ENCODE assay signal across 13 cellular contexts in genomic region chr16:50203681-50204080, GRCh38. TPM values are rescaled to one million over a fixed set of nuclear protein-coding genes. Genes with fewer than 3 reads are reported as not detected.
DNase-seq lines count a peak whose midpoint lies in the region; ATAC-seq, FAIRE-seq and TF ChIP-seq lines count a peak whose summit lies in the region.
"Had no signal": no experiment of that assay in that cellular context is flagged by ENCODE, and none has a peak within 500 bp of the region (broad histone marks: within the 10 kb centered on the region; RNA-seq: fewer than 3 reads in every experiment).

No MANE protein-coding gene starts in this region.

- WGBS in HUES64: 77% methylated on average over 6 of the region's 6 CpGs
- WGBS in pancreas, 2 donors: 67 to 68% methylated on average over 6 of the region's 6 CpGs

- H3K4me1 ChIP-seq in A673 (ENCODE audit: insufficient read depth, low read length, poor library complexity, severe bottlenecking) (peaks cover 49% of the 10 kb centered on the region), HUES64 (ENCODE audit: insufficient read depth, low read length) (peaks cover 20% of the 10 kb centered on the region), pancreas (peaks cover 20 to 39% (median 31%) of the 10 kb centered on the region in 3 donors)

- H3K27ac Mint-ChIP-seq in endothelial cell (ENCODE audit: unreplicated experiment): peak overlapping the region; percentile 44
- no peak overlapping the region for H3K27ac Mint-ChIP-seq in activated T-helper 1 cell treated with anti-CD3 and anti-CD28 coated beads, Interleukin-12 subunit alpha, Interleukin-12 subunit beta, Interleukin-2, Interleukin-4 antibody, amounts not matched to agents 30 ng/mL and 10 ng/mL and 1 ng/mL, durations not matched to agents 14 hours and 24 hours and 36 hours

- H3K4me3 Mint-ChIP-seq in endothelial cell (ENCODE audit: unreplicated experiment): no peak overlapping the region
- no peak overlapping the region for H3K4me3 Mint-ChIP-seq in activated T-helper 1 cell treated with anti-CD3 and anti-CD28 coated beads, Interleukin-12 subunit alpha, Interleukin-12 subunit beta, Interleukin-2, Interleukin-4 antibody, amounts not matched to agents 30 ng/mL and 10 ng/mL and 1 ng/mL, durations not matched to agents 14 hours and 24 hours and 36 hours

- peak; percentile 32 to 50 (median 46) for ATAC-seq in pancreas
- ATAC-seq in GM21515 (IDR thresholded peaks at IDR 0.05; ENCODE audit: unreplicated experiment): no peak

- CTCF ChIA-PET in A673 (lab: Charles Lee): no interaction called here

- no peaks in the 10 kb centered on the region for H3K36me3 Mint-ChIP-seq in endothelial cell (ENCODE audit: low read depth, unreplicated experiment)
- H3K36me3 Mint-ChIP-seq in activated T-helper 1 cell treated with anti-CD3 and anti-CD28 coated beads, Interleukin-12 subunit alpha, Interleukin-12 subunit beta, Interleukin-2, Interleukin-4 antibody, amounts not matched to agents 30 ng/mL and 10 ng/mL and 1 ng/mL, durations not matched to agents 14 hours and 24 hours and 36 hours (ENCODE audit: low read depth): peaks cover 3% of the 10 kb centered on the region

- no peaks in the 10 kb centered on the region for H3K36me3 ChIP-seq in A673 (ENCODE audit: insufficient read depth, low read length, poor library complexity, severe bottlenecking)
- H3K36me3 ChIP-seq in HUES64 (ENCODE audit: insufficient read depth, low read length): no peaks in the 10 kb centered on the region
- H3K36me3 ChIP-seq in pancreas: no peaks in the 10 kb centered on the region

- peak overlapping the region; percentile 50; the same call in 1 of the 2 replicates for H3K9ac ChIP-seq in HUES64 (ENCODE audit: low read depth, low read length)

- no TSS peak for BruUV-seq in A673 (replicated peaks; lab: Mats Ljungman, UMichigan)

- H3K4me3 ChIP-seq in A673 (ENCODE audit: low read depth, low read length, poor library complexity, severe bottlenecking) (no peak overlapping the region), HUES64 (ENCODE audit: low read length) (no peak overlapping the region), pancreas (no peak overlapping the region)

- H3K9me3 Mint-ChIP-seq in endothelial cell (ENCODE audit: unreplicated experiment): no peaks in the 10 kb centered on the region
- H3K9me3 Mint-ChIP-seq in activated T-helper 1 cell treated with anti-CD3 and anti-CD28 coated beads, Interleukin-12 subunit alpha, Interleukin-12 subunit beta, Interleukin-2, Interleukin-4 antibody, amounts not matched to agents 30 ng/mL and 10 ng/mL and 1 ng/mL, durations not matched to agents 14 hours and 24 hours and 36 hours: no peaks in the 10 kb centered on the region

- peak overlapping the region; percentile 94 for H3K27ac ChIP-seq in A673 (ENCODE audit: low read depth, low read length, poor library complexity, severe bottlenecking)
- peak overlapping the region; percentile 34; the same call in 1 of the 2 replicates for H3K27ac ChIP-seq in HUES64 (ENCODE audit: low read depth, low read length)
- H3K27ac ChIP-seq in pancreas: peak overlapping the region; percentile 47 to 62 (median 58)
- H3K27ac ChIP-seq: C4-2B, HL-60 had no signal

- H3K9me3 ChIP-seq in A673 (ENCODE audit: low read depth, low read length, poor library complexity, severe bottlenecking) (no peaks in the 10 kb centered on the region), HUES64 (ENCODE audit: insufficient read depth, low read depth, low read length) (no peaks in the 10 kb centered on the region), pancreas (no peaks in the 10 kb centered on the region)

- DNase-seq in A673 (ENCODE audit: low spot score) (no peak), endothelial cell (ENCODE audit: low spot score) (no peak), pancreas (no peak), NCI-H2081 (lab: John Stamatoyannopoulos, UW) (no peak), anterior cingulate cortex (lab: John Stamatoyannopoulos, UW) (no peak)
- DNase-seq in activated T-helper 1 cell treated with anti-CD3 and anti-CD28 coated beads, Interleukin-12 subunit alpha, Interleukin-12 subunit beta, Interleukin-2, Interleukin-4 antibody, amounts not matched to agents 30 ng/mL and 10 ng/mL and 1 ng/mL, durations not matched to agents 14 hours and 24 hours and 36 hours (ENCODE audit: low spot score): no peak
- DNase-seq: head of caudate nucleus had no signal

- H3K4me1 Mint-ChIP-seq in endothelial cell (ENCODE audit: unreplicated experiment): no peaks in the 10 kb centered on the region
- H3K4me1 Mint-ChIP-seq in activated T-helper 1 cell treated with anti-CD3 and anti-CD28 coated beads, Interleukin-12 subunit alpha, Interleukin-12 subunit beta, Interleukin-2, Interleukin-4 antibody, amounts not matched to agents 30 ng/mL and 10 ng/mL and 1 ng/mL, durations not matched to agents 14 hours and 24 hours and 36 hours (ENCODE audit: low read depth): peaks cover 26% of the 10 kb centered on the region

- FAIRE-seq in pancreas (lab: Jason Lieb, UNC): no peak
- FAIRE-seq: colon, urothelium cell line had no signal

- TF ChIP-seq CTCF in A673 (conservative IDR thresholded peaks at IDR 0.05; ENCODE audit: low read depth, low read length) (no peak), endothelial cell (IDR thresholded peaks at IDR 0.05; ENCODE audit: unreplicated experiment) (no peak), pancreas (IDR thresholded peaks at IDR 0.05) (no peak)

- no peaks in the 10 kb centered on the region for H3K27me3 Mint-ChIP-seq in endothelial cell (ENCODE audit: unreplicated experiment)
- H3K27me3 Mint-ChIP-seq in activated T-helper 1 cell treated with anti-CD3 and anti-CD28 coated beads, Interleukin-12 subunit alpha, Interleukin-12 subunit beta, Interleukin-2, Interleukin-4 antibody, amounts not matched to agents 30 ng/mL and 10 ng/mL and 1 ng/mL, durations not matched to agents 14 hours and 24 hours and 36 hours (ENCODE audit: insufficient read depth): no peaks in the 10 kb centered on the region

- intact Hi-C loops in A673 (cut with micrococcal nuclease; ENCODE audit: unreplicated experiment) (no loop called here), pancreas (cut with DNase I) (no loop called here)
- intact Hi-C loops in activated T-helper 1 cell treated with anti-CD3 and anti-CD28 coated beads, Interleukin-12 subunit alpha, Interleukin-12 subunit beta, Interleukin-2, Interleukin-4 antibody, amounts not matched to agents 30 ng/mL and 10 ng/mL and 1 ng/mL, durations not matched to agents 14 hours and 24 hours and 36 hours (cut with micrococcal nuclease): no loop called here

- H3K27me3 ChIP-seq in A673 (replicated peaks; ENCODE audit: insufficient read depth, low read depth, low read length, poor library complexity) (no peaks in the 10 kb centered on the region), HUES64 (ENCODE audit: insufficient read depth, low read length) (no peaks in the 10 kb centered on the region), pancreas (no peaks in the 10 kb centered on the region)

- POLR2A ChIA-PET in A673 (lab: Charles Lee; ENCODE audit: low non-redundant PET): no interaction called here

RNA-seq across cellular contexts. Expression of gene TENT4B, which starts 50.6 kb away (rescaled TPM):
- total RNA-seq in A673 (2021) (16.8 and 18.3 TPM in 2 replicates), endothelial cell (ENCODE audit: unreplicated experiment) (7.1 TPM), pancreas (1 to 10 TPM; 4.3 to 7.2 (median 5.8) TPM)
- 8.0 TPM for polyA plus RNA-seq in HUES64 (2013, experiment 1 of 2)
- 7.2 TPM for polyA plus RNA-seq in HUES64 (2013, experiment 2 of 2)
- 1 to 10 TPM; 1.9 to 4.8 TPM for polyA plus RNA-seq in pancreas
- total RNA-seq in activated T-helper 1 cell treated with anti-CD3 and anti-CD28 coated beads, Interleukin-12 subunit alpha, Interleukin-12 subunit beta, Interleukin-2, Interleukin-4 antibody, amounts not matched to agents 30 ng/mL and 10 ng/mL and 1 ng/mL, durations not matched to agents 14 hours and 24 hours and 36 hours: 19.8 and 20.0 TPM in 2 replicates

Comparison
In these comparisons a context has a peak if more than half of its experiments do, and no peak if none do; other contexts are left out.
1. H3K27ac ChIP-seq: peak in every context shown above with its lines; median percentile 94 in A673; 58 in pancreas; 34 in HUES64.